In genomic region chr5:175059687-175060194, GRCh38 we compare ENCODE assay signal across 7 cellular contexts.
DNase-seq lines count a peak whose midpoint lies in the region; ATAC-seq and TF ChIP-seq lines count a peak whose summit lies in the region.

No MANE protein-coding gene starts in this region.

- H3K9me3 ChIP-seq in neural cell (ENCODE audit: low read length): no peaks in the 10 kb centered on the region

- no peaks in the 10 kb centered on the region for H3K79me2 ChIP-seq in neural cell (replicated peaks; ENCODE audit: insufficient read depth, low read length)

- H3K4me2 ChIP-seq in neural cell (ENCODE audit: low read length): peak overlapping the region; percentile 66

- H4K20me1 ChIP-seq in neural cell (ENCODE audit: insufficient read depth): no peaks in the 10 kb centered on the region

- peak overlapping the region; percentile 60 for H3K27ac ChIP-seq in neural cell (ENCODE audit: low read length)

- no peak overlapping the region for H3K27ac Mint-ChIP-seq in effector memory CD8-positive, alpha-beta T cell

- peak; percentile 11 for TF ChIP-seq EP300 in neural cell (conservative IDR thresholded peaks at IDR 0.05; ENCODE audit: poor library complexity, severe bottlenecking)

- H2AFZ ChIP-seq in neural cell (ENCODE audit: low read depth, low read length): no peak overlapping the region

- no peak for ATAC-seq in effector memory CD8-positive, alpha-beta T cell (replicated peaks)
- ATAC-seq in HG02840 (IDR thresholded peaks at IDR 0.05; ENCODE audit: low FRiP score, unreplicated experiment) (no peak), HG03196 (IDR thresholded peaks at IDR 0.05; ENCODE audit: unreplicated experiment) (no peak)

- H3K4me3 ChIP-seq in GM12865 (ENCODE audit: low read depth, low read length) (no peak overlapping the region), neural cell (ENCODE audit: low read length) (peak overlapping the region; percentile 59)

- H3K27me3 ChIP-seq in neural cell (ENCODE audit: insufficient read depth, low read depth, low read length): no peaks in the 10 kb centered on the region

- H3K36me3 ChIP-seq in neural cell (ENCODE audit: insufficient read depth, low read length): no peaks in the 10 kb centered on the region

- no peaks in the 10 kb centered on the region for H3K9me3 Mint-ChIP-seq in effector memory CD8-positive, alpha-beta T cell

- peak; percentile 55 for TF ChIP-seq RAD21 in neural cell (conservative IDR thresholded peaks at IDR 0.05)

- DNase-seq in GM12865 (ENCODE audit: low read depth) (peak; percentile 12), NCI-H748 treated with DMSO at 0.1 percent for 48 hours (lab: John Stamatoyannopoulos, UW) (peak; percentile 90)
- no peak for DNase-seq in effector memory CD8-positive, alpha-beta T cell
- DNase-seq in stimulated activated naive CD4-positive, alpha-beta T cell treated with Interleukin-2 at 50 U/mL for 16 hours (lab: John Stamatoyannopoulos, UW): no peak

- H3K27me3 Mint-ChIP-seq in effector memory CD8-positive, alpha-beta T cell: peaks cover 0 to 28% of the 10 kb centered on the region in 2 donors

- H3K4me3 Mint-ChIP-seq in effector memory CD8-positive, alpha-beta T cell: peak overlapping the region; percentile 59 to 60

- TF ChIP-seq CTCF in GM12865 (IDR thresholded peaks at IDR 0.05; ENCODE audit: insufficient read depth, low read depth, low read length, missing control alignments): no peak
- TF ChIP-seq CTCF in neural cell (IDR thresholded peaks at IDR 0.05; ENCODE audit: poor library complexity, severe bottlenecking): peak; percentile 47

- H3K9me2 ChIP-seq in neural cell (ENCODE audit: insufficient read depth, low read length): no peaks in the 10 kb centered on the region

- H3K9ac ChIP-seq in neural cell (ENCODE audit: low read length): peak overlapping the region; percentile 34

- no peaks in the 10 kb centered on the region for H3F3A ChIP-seq in neural cell (ENCODE audit: insufficient read depth, low read length, poor library complexity, severe bottlenecking)

- no peaks in the 10 kb centered on the region for H3K36me3 Mint-ChIP-seq in effector memory CD8-positive, alpha-beta T cell (ENCODE audit: insufficient read depth)

- H3K4me1 Mint-ChIP-seq in effector memory CD8-positive, alpha-beta T cell (ENCODE audit: low read depth in 2 of 2): peaks cover 7% of the 10 kb centered on the region in 2 donors

TF ChIP-seq in neural cell, 6 proteins besides CTCF, POLR2A, EP300 and RAD21:
- peak; percentile 52 for TF ChIP-seq SMC3 (conservative IDR thresholded peaks at IDR 0.05; ENCODE audit: poor library complexity)
- no peak for TF ChIP-seq TAF1 (IDR thresholded peaks at IDR 0.05; ENCODE audit: low read depth)

Comparison
In these comparisons a context has a peak if more than half of its experiments do, and no peak if none do; other contexts are left out.
1. DNase-seq: peak in GM12865 (single experiment) and NCI-H748 treated with DMSO at 0.1 percent for 48 hours (single experiment); none in effector memory CD8-positive, alpha-beta T cell (0 of 3) and stimulated activated naive CD4-positive, alpha-beta T cell treated with Interleukin-2 at 50 U/mL for 16 hours (single experiment).